In the genomic region with DNA sequence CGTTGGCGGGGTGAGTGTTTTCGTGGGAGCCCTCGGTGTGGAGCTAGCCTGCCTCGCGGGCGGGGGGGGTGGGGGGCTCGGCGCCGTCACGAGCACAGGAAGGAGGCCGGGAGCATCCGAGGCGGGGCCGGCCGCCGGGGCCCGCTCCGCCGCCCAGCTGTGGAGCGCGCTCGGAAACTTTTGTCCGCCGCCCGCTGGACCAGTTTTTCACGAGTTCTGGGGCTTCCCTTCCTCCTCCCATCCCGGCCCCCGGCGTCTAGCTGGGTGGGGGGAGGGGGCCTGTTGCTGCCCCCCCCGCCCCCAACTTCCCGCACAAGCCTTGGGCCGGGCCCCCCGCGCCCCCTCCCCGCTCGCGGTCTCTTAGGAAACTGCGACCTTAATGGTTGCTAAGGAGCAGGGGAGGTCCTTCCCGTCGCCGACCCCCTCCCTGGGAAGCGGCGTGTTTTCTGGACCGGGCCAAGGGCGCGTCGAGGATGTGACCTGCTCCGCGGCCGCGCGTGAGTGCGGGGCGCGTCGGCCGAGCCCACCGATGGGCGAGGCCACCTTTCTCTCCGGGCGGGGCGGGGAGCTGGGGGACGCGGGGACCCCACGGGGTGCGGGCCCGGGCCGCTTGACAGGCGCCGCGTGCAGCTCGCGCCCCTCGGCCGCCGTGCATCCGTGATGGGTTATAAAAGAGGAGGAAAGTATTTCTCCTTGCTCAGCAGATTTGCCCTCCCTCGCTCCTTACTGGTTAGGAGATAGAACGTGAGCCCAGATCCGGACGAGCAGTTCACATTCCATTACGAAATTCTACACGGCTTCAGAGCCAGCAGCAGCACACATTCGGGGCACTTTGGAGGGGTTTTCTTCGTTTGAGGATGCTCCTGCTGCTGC, we compare ENCODE assay signal across 1 cellular context.
TF ChIP-seq lines count a peak whose summit lies in the region.

No MANE protein-coding gene starts in this region.

TF ChIP-seq in HepG2, 621 proteins besides CTCF, POLR2A, EP300 and RAD21 (continued from another document and continues in another):
- TF ChIP-seq, protein P1, sequence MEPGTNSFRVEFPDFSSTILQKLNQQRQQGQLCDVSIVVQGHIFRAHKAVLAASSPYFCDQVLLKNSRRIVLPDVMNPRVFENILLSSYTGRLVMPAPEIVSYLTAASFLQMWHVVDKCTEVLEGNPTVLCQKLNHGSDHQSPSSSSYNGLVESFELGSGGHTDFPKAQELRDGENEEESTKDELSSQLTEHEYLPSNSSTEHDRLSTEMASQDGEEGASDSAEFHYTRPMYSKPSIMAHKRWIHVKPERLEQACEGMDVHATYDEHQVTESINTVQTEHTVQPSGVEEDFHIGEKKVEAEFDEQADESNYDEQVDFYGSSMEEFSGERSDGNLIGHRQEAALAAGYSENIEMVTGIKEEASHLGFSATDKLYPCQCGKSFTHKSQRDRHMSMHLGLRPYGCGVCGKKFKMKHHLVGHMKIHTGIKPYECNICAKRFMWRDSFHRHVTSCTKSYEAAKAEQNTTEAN (CRISPR knock-in tag; conservative IDR thresholded peaks at IDR 0.05): peak; percentile 51; the same call in 1 of the 2 replicates
- TF ChIP-seq, protein P2, sequence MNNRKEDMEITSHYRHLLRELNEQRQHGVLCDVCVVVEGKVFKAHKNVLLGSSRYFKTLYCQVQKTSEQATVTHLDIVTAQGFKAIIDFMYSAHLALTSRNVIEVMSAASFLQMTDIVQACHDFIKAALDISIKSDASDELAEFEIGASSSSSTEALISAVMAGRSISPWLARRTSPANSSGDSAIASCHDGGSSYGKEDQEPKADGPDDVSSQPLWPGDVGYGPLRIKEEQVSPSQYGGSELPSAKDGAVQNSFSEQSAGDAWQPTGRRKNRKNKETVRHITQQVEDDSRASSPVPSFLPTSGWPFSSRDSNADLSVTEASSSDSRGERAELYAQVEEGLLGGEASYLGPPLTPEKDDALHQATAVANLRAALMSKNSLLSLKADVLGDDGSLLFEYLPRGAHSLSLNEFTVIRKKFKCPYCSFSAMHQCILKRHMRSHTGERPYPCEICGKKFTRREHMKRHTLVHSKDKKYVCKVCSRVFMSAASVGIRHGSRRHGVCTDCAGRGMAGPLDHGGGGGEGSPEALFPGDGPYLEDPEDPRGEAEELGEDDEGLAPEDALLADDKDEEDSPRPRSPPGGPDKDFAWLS (CRISPR knock-in tag; IDR thresholded peaks at IDR 0.05; ENCODE audit: borderline replicate concordance): no peak
- no peak for TF ChIP-seq RARG (CRISPR knock-in tag; IDR thresholded peaks at IDR 0.05; ENCODE audit: low read depth)
- TF ChIP-seq ZNF24 (IDR thresholded peaks at IDR 0.05): no peak
- TF ChIP-seq ZNF839 (CRISPR knock-in tag; IDR thresholded peaks at IDR 0.05; ENCODE audit: borderline replicate concordance): no peak
- TF ChIP-seq SMC3 (IDR thresholded peaks at IDR 0.05; ENCODE audit: low read length): no peak
- TF ChIP-seq ZNF598 (CRISPR knock-in tag; IDR thresholded peaks at IDR 0.05; ENCODE audit: borderline replicate concordance): no peak
- no peak for TF ChIP-seq MATR3 (CRISPR knock-in tag; IDR thresholded peaks at IDR 0.05)
- no peak for TF ChIP-seq NBN (conservative IDR thresholded peaks at IDR 0.05)
- TF ChIP-seq, protein P3, sequence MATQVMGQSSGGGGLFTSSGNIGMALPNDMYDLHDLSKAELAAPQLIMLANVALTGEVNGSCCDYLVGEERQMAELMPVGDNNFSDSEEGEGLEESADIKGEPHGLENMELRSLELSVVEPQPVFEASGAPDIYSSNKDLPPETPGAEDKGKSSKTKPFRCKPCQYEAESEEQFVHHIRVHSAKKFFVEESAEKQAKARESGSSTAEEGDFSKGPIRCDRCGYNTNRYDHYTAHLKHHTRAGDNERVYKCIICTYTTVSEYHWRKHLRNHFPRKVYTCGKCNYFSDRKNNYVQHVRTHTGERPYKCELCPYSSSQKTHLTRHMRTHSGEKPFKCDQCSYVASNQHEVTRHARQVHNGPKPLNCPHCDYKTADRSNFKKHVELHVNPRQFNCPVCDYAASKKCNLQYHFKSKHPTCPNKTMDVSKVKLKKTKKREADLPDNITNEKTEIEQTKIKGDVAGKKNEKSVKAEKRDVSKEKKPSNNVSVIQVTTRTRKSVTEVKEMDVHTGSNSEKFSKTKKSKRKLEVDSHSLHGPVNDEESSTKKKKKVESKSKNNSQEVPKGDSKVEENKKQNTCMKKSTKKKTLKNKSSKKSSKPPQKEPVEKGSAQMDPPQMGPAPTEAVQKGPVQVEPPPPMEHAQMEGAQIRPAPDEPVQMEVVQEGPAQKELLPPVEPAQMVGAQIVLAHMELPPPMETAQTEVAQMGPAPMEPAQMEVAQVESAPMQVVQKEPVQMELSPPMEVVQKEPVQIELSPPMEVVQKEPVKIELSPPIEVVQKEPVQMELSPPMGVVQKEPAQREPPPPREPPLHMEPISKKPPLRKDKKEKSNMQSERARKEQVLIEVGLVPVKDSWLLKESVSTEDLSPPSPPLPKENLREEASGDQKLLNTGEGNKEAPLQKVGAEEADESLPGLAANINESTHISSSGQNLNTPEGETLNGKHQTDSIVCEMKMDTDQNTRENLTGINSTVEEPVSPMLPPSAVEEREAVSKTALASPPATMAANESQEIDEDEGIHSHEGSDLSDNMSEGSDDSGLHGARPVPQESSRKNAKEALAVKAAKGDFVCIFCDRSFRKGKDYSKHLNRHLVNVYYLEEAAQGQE (IDR thresholded peaks at IDR 0.05; ENCODE audit: borderline replicate concordance in 1 of 2, low read depth in 1 of 2, low read length in 2 of 2): no peak
- TF ChIP-seq, protein P4, sequence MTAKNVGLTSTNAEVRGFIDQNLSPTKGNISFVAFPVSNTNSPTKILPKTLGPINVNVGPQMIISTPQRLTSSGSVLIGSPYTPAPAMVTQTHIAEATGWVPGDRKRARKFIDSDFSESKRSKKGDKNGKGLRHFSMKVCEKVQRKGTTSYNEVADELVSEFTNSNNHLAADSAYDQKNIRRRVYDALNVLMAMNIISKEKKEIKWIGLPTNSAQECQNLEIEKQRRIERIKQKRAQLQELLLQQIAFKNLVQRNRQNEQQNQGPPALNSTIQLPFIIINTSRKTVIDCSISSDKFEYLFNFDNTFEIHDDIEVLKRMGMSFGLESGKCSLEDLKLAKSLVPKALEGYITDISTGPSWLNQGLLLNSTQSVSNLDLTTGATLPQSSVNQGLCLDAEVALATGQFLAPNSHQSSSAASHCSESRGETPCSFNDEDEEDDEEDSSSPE (CRISPR knock-in tag; IDR thresholded peaks at IDR 0.05): no peak
- no peak for TF ChIP-seq ZNF44 (CRISPR knock-in tag; IDR thresholded peaks at IDR 0.05)
- no peak for TF ChIP-seq EED (CRISPR knock-in tag; IDR thresholded peaks at IDR 0.05)
- no peak for TF ChIP-seq HNRNPLL (IDR thresholded peaks at IDR 0.05; ENCODE audit: low read depth, low read length, poor library complexity, severe bottlenecking)
- no peak for TF ChIP-seq RBM22 (optimal IDR thresholded peaks at IDR 0.05; ENCODE audit: low read length)
- no peak for TF ChIP-seq ZNF777 (CRISPR knock-in tag; IDR thresholded peaks at IDR 0.05)
- TF ChIP-seq SP140L (CRISPR knock-in tag; IDR thresholded peaks at IDR 0.05; ENCODE audit: borderline replicate concordance): no peak
- TF ChIP-seq, protein P5, sequence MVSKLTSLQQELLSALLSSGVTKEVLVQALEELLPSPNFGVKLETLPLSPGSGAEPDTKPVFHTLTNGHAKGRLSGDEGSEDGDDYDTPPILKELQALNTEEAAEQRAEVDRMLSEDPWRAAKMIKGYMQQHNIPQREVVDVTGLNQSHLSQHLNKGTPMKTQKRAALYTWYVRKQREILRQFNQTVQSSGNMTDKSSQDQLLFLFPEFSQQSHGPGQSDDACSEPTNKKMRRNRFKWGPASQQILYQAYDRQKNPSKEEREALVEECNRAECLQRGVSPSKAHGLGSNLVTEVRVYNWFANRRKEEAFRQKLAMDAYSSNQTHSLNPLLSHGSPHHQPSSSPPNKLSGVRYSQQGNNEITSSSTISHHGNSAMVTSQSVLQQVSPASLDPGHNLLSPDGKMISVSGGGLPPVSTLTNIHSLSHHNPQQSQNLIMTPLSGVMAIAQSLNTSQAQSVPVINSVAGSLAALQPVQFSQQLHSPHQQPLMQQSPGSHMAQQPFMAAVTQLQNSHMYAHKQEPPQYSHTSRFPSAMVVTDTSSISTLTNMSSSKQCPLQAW (CRISPR knock-in tag; IDR thresholded peaks at IDR 0.05): no peak
- peak; percentile 74; the same call in 1 of the 2 replicates for TF ChIP-seq ZFAT (CRISPR knock-in tag; conservative IDR thresholded peaks at IDR 0.05)
- TF ChIP-seq ZNF850 (CRISPR knock-in tag; conservative IDR thresholded peaks at IDR 0.05): no peak
- no peak for TF ChIP-seq KLF9 (CRISPR knock-in tag; IDR thresholded peaks at IDR 0.05; ENCODE audit: low read depth)
- no peak for TF ChIP-seq SP1 (IDR thresholded peaks at IDR 0.05)
- no peak for TF ChIP-seq SP1 (CRISPR knock-in tag; IDR thresholded peaks at IDR 0.05)
- no peak for TF ChIP-seq ZMYM2 (CRISPR knock-in tag; IDR thresholded peaks at IDR 0.05)
- no peak for TF ChIP-seq ZNF737 (CRISPR knock-in tag; IDR thresholded peaks at IDR 0.05; ENCODE audit: borderline replicate concordance)
- TF ChIP-seq, protein P6, sequence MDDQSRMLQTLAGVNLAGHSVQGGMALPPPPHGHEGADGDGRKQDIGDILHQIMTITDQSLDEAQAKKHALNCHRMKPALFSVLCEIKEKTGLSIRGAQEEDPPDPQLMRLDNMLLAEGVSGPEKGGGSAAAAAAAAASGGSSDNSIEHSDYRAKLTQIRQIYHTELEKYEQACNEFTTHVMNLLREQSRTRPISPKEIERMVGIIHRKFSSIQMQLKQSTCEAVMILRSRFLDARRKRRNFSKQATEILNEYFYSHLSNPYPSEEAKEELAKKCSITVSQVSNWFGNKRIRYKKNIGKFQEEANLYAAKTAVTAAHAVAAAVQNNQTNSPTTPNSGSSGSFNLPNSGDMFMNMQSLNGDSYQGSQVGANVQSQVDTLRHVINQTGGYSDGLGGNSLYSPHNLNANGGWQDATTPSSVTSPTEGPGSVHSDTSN (CRISPR knock-in tag; IDR thresholded peaks at IDR 0.05; ENCODE audit: borderline replicate concordance): no peak
- no peak for TF ChIP-seq MAZ (IDR thresholded peaks at IDR 0.05; ENCODE audit: borderline replicate concordance, low read depth, low read length)
- TF ChIP-seq MAZ (CRISPR knock-in tag; IDR thresholded peaks at IDR 0.05; ENCODE audit: low read depth): no peak
- TF ChIP-seq TMF1 (CRISPR knock-in tag; IDR thresholded peaks at IDR 0.05; ENCODE audit: low read depth): no peak
- TF ChIP-seq ZNF256 (CRISPR knock-in tag; conservative IDR thresholded peaks at IDR 0.05): no peak
- TF ChIP-seq KLF16 (CRISPR knock-in tag; IDR thresholded peaks at IDR 0.05): no peak; a peak in 1 of 4 replicates
- no peak for TF ChIP-seq ZNF749 (CRISPR knock-in tag; IDR thresholded peaks at IDR 0.05; ENCODE audit: borderline replicate concordance)
- TF ChIP-seq MAFK (conservative IDR thresholded peaks at IDR 0.05 in 1 of 2, IDR thresholded peaks at IDR 0.05 in 1 of 2; ENCODE audit: low read length in 2 of 2): peak; percentile 99
- TF ChIP-seq MBNL3 (CRISPR knock-in tag; conservative IDR thresholded peaks at IDR 0.05): no peak
- no peak for TF ChIP-seq NFE2L2 (IDR thresholded peaks at IDR 0.05; ENCODE audit: low read length)
- TF ChIP-seq, protein P7, sequence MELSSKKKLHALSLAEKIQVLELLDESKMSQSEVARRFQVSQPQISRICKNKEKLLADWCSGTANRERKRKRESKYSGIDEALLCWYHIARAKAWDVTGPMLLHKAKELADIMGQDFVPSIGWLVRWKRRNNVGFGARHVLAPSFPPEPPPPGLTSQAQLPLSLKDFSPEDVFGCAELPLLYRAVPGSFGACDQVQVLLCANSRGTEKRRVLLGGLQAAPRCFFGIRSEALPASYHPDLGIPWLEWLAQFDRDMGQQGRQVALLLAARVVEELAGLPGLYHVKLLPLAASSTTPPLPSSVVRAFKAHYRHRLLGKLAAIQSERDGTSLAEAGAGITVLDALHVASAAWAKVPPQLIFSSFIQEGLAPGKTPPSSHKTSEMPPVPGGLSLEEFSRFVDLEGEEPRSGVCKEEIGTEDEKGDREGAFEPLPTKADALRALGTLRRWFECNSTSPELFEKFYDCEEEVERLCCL (CRISPR knock-in tag; IDR thresholded peaks at IDR 0.05; ENCODE audit: borderline replicate concordance): no peak
- TF ChIP-seq ZNF232 (CRISPR knock-in tag; IDR thresholded peaks at IDR 0.05; ENCODE audit: borderline replicate concordance): peak; percentile 74; the same call in 1 of the 2 replicates
- no peak for TF ChIP-seq ZNF34 (CRISPR knock-in tag; IDR thresholded peaks at IDR 0.05; ENCODE audit: borderline replicate concordance)
- TF ChIP-seq ZNF335 (CRISPR knock-in tag; IDR thresholded peaks at IDR 0.05): no peak
- TF ChIP-seq, protein P8, sequence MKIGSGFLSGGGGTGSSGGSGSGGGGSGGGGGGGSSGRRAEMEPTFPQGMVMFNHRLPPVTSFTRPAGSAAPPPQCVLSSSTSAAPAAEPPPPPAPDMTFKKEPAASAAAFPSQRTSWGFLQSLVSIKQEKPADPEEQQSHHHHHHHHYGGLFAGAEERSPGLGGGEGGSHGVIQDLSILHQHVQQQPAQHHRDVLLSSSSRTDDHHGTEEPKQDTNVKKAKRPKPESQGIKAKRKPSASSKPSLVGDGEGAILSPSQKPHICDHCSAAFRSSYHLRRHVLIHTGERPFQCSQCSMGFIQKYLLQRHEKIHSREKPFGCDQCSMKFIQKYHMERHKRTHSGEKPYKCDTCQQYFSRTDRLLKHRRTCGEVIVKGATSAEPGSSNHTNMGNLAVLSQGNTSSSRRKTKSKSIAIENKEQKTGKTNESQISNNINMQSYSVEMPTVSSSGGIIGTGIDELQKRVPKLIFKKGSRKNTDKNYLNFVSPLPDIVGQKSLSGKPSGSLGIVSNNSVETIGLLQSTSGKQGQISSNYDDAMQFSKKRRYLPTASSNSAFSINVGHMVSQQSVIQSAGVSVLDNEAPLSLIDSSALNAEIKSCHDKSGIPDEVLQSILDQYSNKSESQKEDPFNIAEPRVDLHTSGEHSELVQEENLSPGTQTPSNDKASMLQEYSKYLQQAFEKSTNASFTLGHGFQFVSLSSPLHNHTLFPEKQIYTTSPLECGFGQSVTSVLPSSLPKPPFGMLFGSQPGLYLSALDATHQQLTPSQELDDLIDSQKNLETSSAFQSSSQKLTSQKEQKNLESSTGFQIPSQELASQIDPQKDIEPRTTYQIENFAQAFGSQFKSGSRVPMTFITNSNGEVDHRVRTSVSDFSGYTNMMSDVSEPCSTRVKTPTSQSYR (CRISPR knock-in tag; IDR thresholded peaks at IDR 0.05; ENCODE audit: borderline replicate concordance): peak; percentile 13; the same call in 1 of the 2 replicates
- TF ChIP-seq ATF1 (CRISPR knock-in tag; IDR thresholded peaks at IDR 0.05): no peak
- TF ChIP-seq, protein P9, sequence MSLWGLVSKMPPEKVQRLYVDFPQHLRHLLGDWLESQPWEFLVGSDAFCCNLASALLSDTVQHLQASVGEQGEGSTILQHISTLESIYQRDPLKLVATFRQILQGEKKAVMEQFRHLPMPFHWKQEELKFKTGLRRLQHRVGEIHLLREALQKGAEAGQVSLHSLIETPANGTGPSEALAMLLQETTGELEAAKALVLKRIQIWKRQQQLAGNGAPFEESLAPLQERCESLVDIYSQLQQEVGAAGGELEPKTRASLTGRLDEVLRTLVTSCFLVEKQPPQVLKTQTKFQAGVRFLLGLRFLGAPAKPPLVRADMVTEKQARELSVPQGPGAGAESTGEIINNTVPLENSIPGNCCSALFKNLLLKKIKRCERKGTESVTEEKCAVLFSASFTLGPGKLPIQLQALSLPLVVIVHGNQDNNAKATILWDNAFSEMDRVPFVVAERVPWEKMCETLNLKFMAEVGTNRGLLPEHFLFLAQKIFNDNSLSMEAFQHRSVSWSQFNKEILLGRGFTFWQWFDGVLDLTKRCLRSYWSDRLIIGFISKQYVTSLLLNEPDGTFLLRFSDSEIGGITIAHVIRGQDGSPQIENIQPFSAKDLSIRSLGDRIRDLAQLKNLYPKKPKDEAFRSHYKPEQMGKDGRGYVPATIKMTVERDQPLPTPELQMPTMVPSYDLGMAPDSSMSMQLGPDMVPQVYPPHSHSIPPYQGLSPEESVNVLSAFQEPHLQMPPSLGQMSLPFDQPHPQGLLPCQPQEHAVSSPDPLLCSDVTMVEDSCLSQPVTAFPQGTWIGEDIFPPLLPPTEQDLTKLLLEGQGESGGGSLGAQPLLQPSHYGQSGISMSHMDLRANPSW (CRISPR knock-in tag; IDR thresholded peaks at IDR 0.05; ENCODE audit: borderline replicate concordance): no peak
- TF ChIP-seq ZNF569 (CRISPR knock-in tag; IDR thresholded peaks at IDR 0.05; ENCODE audit: borderline replicate concordance): no peak
